ENCODE assay signal across 9 cellular contexts in genomic region chr7:75650062-75650461, GRCh38.
DNase-seq lines count a peak whose midpoint lies in the region; ATAC-seq, FAIRE-seq and TF ChIP-seq lines count a peak whose summit lies in the region.
"Had no signal": no experiment of that assay in that cellular context is flagged by ENCODE, and none has a peak within 500 bp of the region (broad histone marks: within the 10 kb centered on the region; RNA-seq: fewer than 3 reads in every experiment).

No MANE protein-coding gene starts in this region.

- no peak overlapping the region for H3K27ac Mint-ChIP-seq in effector memory CD8-positive, alpha-beta T cell
- no peak overlapping the region for H3K27ac Mint-ChIP-seq in activated naive CD4-positive, alpha-beta T cell treated with anti-CD3 and anti-CD28 coated beads for 36 hours

- in situ Hi-C loops in SK-MEL-5 (cut with HindIII; ENCODE audit: low pct_unique_long_range_greater_than_20kb, low sequenced_read_pairs) = no loop called here

- no peak for TF ChIP-seq POLR2A in H54 (IDR thresholded peaks at IDR 0.05; ENCODE audit: low read depth, low read length)

- H3K9me3 Mint-ChIP-seq in effector memory CD8-positive, alpha-beta T cell = peaks cover 0 to 2% of the 10 kb centered on the region in 2 donors
- no peaks in the 10 kb centered on the region for H3K9me3 Mint-ChIP-seq in activated naive CD4-positive, alpha-beta T cell treated with anti-CD3 and anti-CD28 coated beads for 36 hours

- CTCF ChIA-PET in activated naive CD4-positive, alpha-beta T cell treated with anti-CD3 and anti-CD28 coated beads for 36 hours (lab: Charles Lee) = no interaction called here

- no peak overlapping the region for H3K4me3 Mint-ChIP-seq in effector memory CD8-positive, alpha-beta T cell
- no peak overlapping the region for H3K4me3 Mint-ChIP-seq in activated naive CD4-positive, alpha-beta T cell treated with anti-CD3 and anti-CD28 coated beads for 36 hours

- intact Hi-C loops in activated naive CD4-positive, alpha-beta T cell treated with anti-CD3 and anti-CD28 coated beads for 36 hours (cut with micrococcal nuclease) = no loop called here

- DNase-seq in H54 (ENCODE audit: insufficient read length, low spot score) = peak; percentile 34
- peak; percentile 19 for DNase-seq in SK-MEL-5 (ENCODE audit: low read depth, low spot score)
- DNase-seq in iPS-NIHi11 (ENCODE audit: low spot score) = peak; percentile 62
- peak; percentile 19 for DNase-seq in retina
- no peak for DNase-seq in effector memory CD8-positive, alpha-beta T cell
- DNase-seq in activated naive CD4-positive, alpha-beta T cell treated with anti-CD3 and anti-CD28 coated beads for 36 hours = no peak
- DNase-seq: activated CD4-positive, CD25-positive, alpha-beta regulatory T cell had no signal

- no peak for FAIRE-seq in H54 (lab: Jason Lieb, UNC)

- no peaks in the 10 kb centered on the region for H3K27me3 Mint-ChIP-seq in effector memory CD8-positive, alpha-beta T cell
- H3K27me3 Mint-ChIP-seq in activated naive CD4-positive, alpha-beta T cell treated with anti-CD3 and anti-CD28 coated beads for 36 hours (ENCODE audit: low read depth) = no peaks in the 10 kb centered on the region

- H3K36me3 Mint-ChIP-seq in effector memory CD8-positive, alpha-beta T cell (ENCODE audit: insufficient read depth) = peaks cover 4% of the 10 kb centered on the region
- no peaks in the 10 kb centered on the region for H3K36me3 Mint-ChIP-seq in activated naive CD4-positive, alpha-beta T cell treated with anti-CD3 and anti-CD28 coated beads for 36 hours (ENCODE audit: low read depth)

- peaks cover 0 to 3% of the 10 kb centered on the region in 2 donors for H3K4me1 Mint-ChIP-seq in effector memory CD8-positive, alpha-beta T cell (ENCODE audit: low read depth in 2 of 2)
- no peaks in the 10 kb centered on the region for H3K4me1 Mint-ChIP-seq in activated naive CD4-positive, alpha-beta T cell treated with anti-CD3 and anti-CD28 coated beads for 36 hours (ENCODE audit: low read depth)

- no peak for ATAC-seq in effector memory CD8-positive, alpha-beta T cell (replicated peaks)
- ATAC-seq in GM18502 (IDR thresholded peaks at IDR 0.05; ENCODE audit: poor library complexity, unreplicated experiment) (no peak), HG03159 (IDR thresholded peaks at IDR 0.05; ENCODE audit: unreplicated experiment) (no peak)

Comparison
In these comparisons a context has a peak if more than half of its experiments do, and no peak if none do; other contexts are left out.
1. DNase-seq: peak in H54 (single experiment), SK-MEL-5 (single experiment), iPS-NIHi11 (single experiment) and retina (single experiment); none in effector memory CD8-positive, alpha-beta T cell (0 of 3) and activated naive CD4-positive, alpha-beta T cell treated with anti-CD3 and anti-CD28 coated beads for 36 hours (single experiment).